ENCODE assay signal across 8 cellular contexts in the genomic region with DNA sequence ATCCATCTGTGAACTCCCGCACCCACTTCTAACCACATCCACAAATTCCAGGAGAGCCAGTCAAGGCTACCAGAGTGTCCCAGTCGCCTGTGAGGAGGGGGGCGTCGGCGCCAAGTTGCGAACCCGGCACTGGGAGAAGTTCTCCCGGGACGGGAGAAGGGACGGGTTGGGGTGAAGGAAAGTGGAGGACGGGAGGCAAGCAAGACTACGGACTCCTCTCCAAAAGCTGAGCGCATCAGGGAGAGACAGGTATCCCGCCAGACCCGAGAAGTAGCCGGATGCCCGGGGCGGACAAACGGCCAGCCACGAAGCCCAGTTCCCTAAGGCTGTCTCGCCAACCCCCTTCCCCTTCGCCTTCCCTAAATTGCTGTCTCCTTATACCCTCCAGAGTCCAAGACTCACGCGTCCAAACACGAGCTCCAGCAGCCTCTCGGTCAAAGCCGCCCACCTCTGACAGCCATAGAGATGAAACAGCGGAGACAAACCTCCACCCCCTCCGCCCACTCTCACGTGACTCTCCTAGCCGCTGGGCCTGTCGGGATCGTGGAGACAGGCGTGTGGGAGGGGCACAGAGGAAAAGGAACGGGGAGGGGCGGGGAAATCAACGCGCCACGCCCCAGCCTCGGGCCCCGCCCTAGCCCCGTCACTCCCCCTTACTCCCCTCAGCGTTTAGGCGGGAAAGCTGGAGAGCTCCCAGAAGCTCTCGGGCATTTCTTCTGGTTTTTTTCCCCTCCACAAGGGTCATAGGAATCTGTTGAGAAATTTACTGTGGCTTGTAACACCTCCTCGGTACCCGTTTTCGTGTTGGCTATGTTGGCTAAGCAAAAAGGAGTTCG. TPM values are rescaled to one million over a fixed set of nuclear protein-coding genes. Genes with fewer than 3 reads are reported as not detected.
A peak's percentile ranks its signal among the peaks of the same experiment; 100 is the strongest.
DNase-seq lines count a peak whose midpoint lies in the region; ATAC-seq and TF ChIP-seq lines count a peak whose summit lies in the region.

A gene with protein sequence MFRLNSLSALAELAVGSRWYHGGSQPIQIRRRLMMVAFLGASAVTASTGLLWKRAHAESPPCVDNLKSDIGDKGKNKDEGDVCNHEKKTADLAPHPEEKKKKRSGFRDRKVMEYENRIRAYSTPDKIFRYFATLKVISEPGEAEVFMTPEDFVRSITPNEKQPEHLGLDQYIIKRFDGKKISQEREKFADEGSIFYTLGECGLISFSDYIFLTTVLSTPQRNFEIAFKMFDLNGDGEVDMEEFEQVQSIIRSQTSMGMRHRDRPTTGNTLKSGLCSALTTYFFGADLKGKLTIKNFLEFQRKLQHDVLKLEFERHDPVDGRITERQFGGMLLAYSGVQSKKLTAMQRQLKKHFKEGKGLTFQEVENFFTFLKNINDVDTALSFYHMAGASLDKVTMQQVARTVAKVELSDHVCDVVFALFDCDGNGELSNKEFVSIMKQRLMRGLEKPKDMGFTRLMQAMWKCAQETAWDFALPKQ (minus strand): TSS at position 472 of the 836 bp plus-strand sequence. CDS start 59,286 bp downstream, outside the sequence.

- peaks cover 19% of the 10 kb centered on the region for H3K4me1 Mint-ChIP-seq in activated CD4-positive, alpha-beta T cell treated with anti-CD3 and anti-CD28 coated beads, Interleukin-2, amount 10 ng/mL, durations not matched to agents 7 days and 5 days

- H3K4me3 Mint-ChIP-seq in activated CD4-positive, alpha-beta T cell treated with anti-CD3 and anti-CD28 coated beads, Interleukin-2, amount 10 ng/mL, durations not matched to agents 7 days and 5 days: peak within 1 kb of the TSS; percentile 99

- peaks cover 1% of the 10 kb centered on the region for H3K36me3 Mint-ChIP-seq in activated CD4-positive, alpha-beta T cell treated with anti-CD3 and anti-CD28 coated beads, Interleukin-2, amount 10 ng/mL, durations not matched to agents 7 days and 5 days (ENCODE audit: low read depth)

- no peaks in the 10 kb centered on the region for H3K27me3 Mint-ChIP-seq in activated CD4-positive, alpha-beta T cell treated with anti-CD3 and anti-CD28 coated beads, Interleukin-2, amount 10 ng/mL, durations not matched to agents 7 days and 5 days

- CTCF ChIA-PET in BJ (lab: Yijun Ruan, JAX): interaction anchor here (0.6 to 1.8 kb wide), 6 partner anchors 23 to 208 kb away, joined by 3 to 5 read pairs (median 4); no protein-coding TSS in a partner anchor
- CTCF ChIA-PET in activated CD4-positive, alpha-beta T cell treated with anti-CD3 and anti-CD28 coated beads, Interleukin-2, amount 10 ng/mL, durations not matched to agents 7 days and 5 days (lab: Charles Lee): interaction anchor here (0.9 to 1.5 kb wide), 2 partner anchors 10 to 15 kb away, joined by 3 read pairs; no protein-coding TSS in a partner anchor

- no peaks in the 10 kb centered on the region for H3K27me3 ChIP-seq in BJ (ENCODE audit: control insufficient read depth, insufficient read depth, low read length)

- ATAC-seq in GM19324 (IDR thresholded peaks at IDR 0.05; ENCODE audit: low FRiP score, unreplicated experiment) (peak; percentile 99), HG03469 (IDR thresholded peaks at IDR 0.05; ENCODE audit: unreplicated experiment) (peak; percentile 75)

- peak; percentile 74 for DNase-seq in BJ (ENCODE audit: low read depth)
- DNase-seq in NCI-H69 (lab: John Stamatoyannopoulos, UW): peak; percentile 96
- peak; percentile 97 for DNase-seq in activated CD4-positive, alpha-beta T cell treated with anti-CD3 and anti-CD28 coated beads, Interleukin-2, amount 10 ng/mL, durations not matched to agents 7 days and 5 days
- DNase-seq in cortex of kidney (lab: John Stamatoyannopoulos, UW): peak; percentile 80
- DNase-seq in left kidney (ENCODE audit: low read depth, low spot score): peak; percentile 99
- DNase-seq in stimulated activated CD4-positive, alpha-beta T cell treated with anti-CD3 and anti-CD28 coated beads, Interleukin-2, amount 100 ng/mL, for 24 hours: peak; percentile 94 to 96

- peak within 1 kb of the TSS; percentile 81 for H3K4me3 ChIP-seq in BJ (ENCODE audit: low read depth, low read length)

- H3K9me3 Mint-ChIP-seq in activated CD4-positive, alpha-beta T cell treated with anti-CD3 and anti-CD28 coated beads, Interleukin-2, amount 10 ng/mL, durations not matched to agents 7 days and 5 days: no peaks in the 10 kb centered on the region

- H3K27ac Mint-ChIP-seq in activated CD4-positive, alpha-beta T cell treated with anti-CD3 and anti-CD28 coated beads, Interleukin-2, amount 10 ng/mL, durations not matched to agents 7 days and 5 days: peak within 1 kb of the TSS; percentile 94

- TF ChIP-seq CTCF in BJ (IDR thresholded peaks at IDR 0.05; ENCODE audit: insufficient read depth, low read depth, low read length): no peak

- H3K36me3 ChIP-seq in BJ (ENCODE audit: control insufficient read depth, insufficient read depth, low read length): no peaks in the 10 kb centered on the region; the same call in 1 of the 2 replicates

- POLR2A ChIA-PET in BJ (lab: Charles Lee): interaction anchor here (0.5 to 0.9 kb wide), 2 partner anchors 15 to 62 kb away, joined by 3 to 12 read pairs; no protein-coding TSS in a partner anchor
- POLR2A ChIA-PET in activated CD4-positive, alpha-beta T cell treated with anti-CD3 and anti-CD28 coated beads, Interleukin-2, amount 10 ng/mL, durations not matched to agents 7 days and 5 days (lab: Charles Lee): interaction anchor here (0.5 kb wide), 1 partner anchor 434 kb away, joined by 5 read pairs; no protein-coding TSS in a partner anchor

RNA-seq across cellular contexts. Expression of the gene that starts here (rescaled TPM):
- polyA plus RNA-seq in BJ (2011; rRNA removed): 40.4 and 42.4 TPM in 2 replicates
- 27.9 and 32.9 TPM in 2 replicates for polyA minus RNA-seq in BJ (2011; rRNA and poly(A)+ RNA removed)
- total RNA-seq in activated CD4-positive, alpha-beta T cell treated with anti-CD3 and anti-CD28 coated beads, Interleukin-2, amount 10 ng/mL, durations not matched to agents 7 days and 5 days: 10 to 100 TPM; 27.3 to 28.7 TPM

Comparison
In these comparisons a context has a peak if more than half of its experiments do, and no peak if none do; other contexts are left out.
1. Peak in every context shown above with its lines: DNase-seq, ATAC-seq and H3K4me3 ChIP-seq.